In the genomic region with DNA sequence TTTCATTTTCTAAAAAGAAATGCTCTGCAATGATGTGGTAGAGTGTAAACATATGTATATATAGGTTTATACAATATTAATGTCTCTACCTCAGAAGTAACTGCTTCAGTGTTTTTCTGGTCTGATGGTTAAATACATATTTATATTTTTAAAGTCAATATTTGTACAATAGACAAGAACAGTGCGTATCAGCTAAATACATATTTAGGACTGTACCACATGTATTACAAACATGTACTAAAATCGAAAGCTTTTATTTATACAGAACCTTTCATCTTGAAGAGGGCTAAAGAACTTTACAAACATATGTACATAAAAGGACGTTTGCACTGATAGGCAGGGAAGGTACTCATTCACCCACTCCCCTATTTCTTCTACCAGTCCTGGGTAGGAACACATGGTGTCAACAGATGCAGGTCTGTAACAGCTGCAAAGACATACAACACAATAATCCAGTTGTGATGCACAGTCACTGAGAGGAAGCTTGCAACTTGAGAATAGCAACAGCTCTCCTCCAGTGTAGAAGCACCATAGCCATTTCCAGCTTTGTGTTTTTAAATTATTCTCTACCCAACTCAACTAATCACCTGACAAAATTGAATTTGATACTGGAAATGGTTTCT, we compare ENCODE assay signal across 1 cellular context.
TF ChIP-seq lines count a peak whose summit lies in the region.

No MANE protein-coding gene starts in this region.

TF ChIP-seq in HepG2, 621 proteins besides CTCF, POLR2A, EP300 and RAD21 (continued from another document):
- TF ChIP-seq PAXIP1 (CRISPR knock-in tag; conservative IDR thresholded peaks at IDR 0.05) (0 out of 2 replicates have a peak, but pooled peaks have one; percentile 25), TERF1 (CRISPR knock-in tag; IDR thresholded peaks at IDR 0.05) (no peak), YEATS2 (CRISPR knock-in tag; IDR thresholded peaks at IDR 0.05; ENCODE audit: borderline replicate concordance) (no peak), MAFF (IDR thresholded peaks at IDR 0.05; ENCODE audit: low read depth, low read length) (no peak), ZNF121 (CRISPR knock-in tag; IDR thresholded peaks at IDR 0.05) (no peak), RORA (CRISPR knock-in tag; IDR thresholded peaks at IDR 0.05) (no peak), SMARCC2 (IDR thresholded peaks at IDR 0.05) (no peak), FOXA1 (IDR thresholded peaks at IDR 0.05) (peak; percentile 68; the same call in 1 of the 2 replicates), FOXA1 (CRISPR knock-in tag; IDR thresholded peaks at IDR 0.05) (no peak), FOXA3 (CRISPR knock-in tag; IDR thresholded peaks at IDR 0.05) (peak; percentile 31; the same call in 1 of the 2 replicates), GLI4 (CRISPR knock-in tag; IDR thresholded peaks at IDR 0.05; ENCODE audit: borderline replicate concordance) (no peak), GATAD2A (CRISPR knock-in tag; IDR thresholded peaks at IDR 0.05) (0 out of 2 replicates have a peak, but pooled peaks have one; percentile 17), NR1H2 (CRISPR knock-in tag; IDR thresholded peaks at IDR 0.05; ENCODE audit: borderline replicate concordance, low read depth) (no peak), MTA1 (CRISPR knock-in tag; IDR thresholded peaks at IDR 0.05; ENCODE audit: borderline replicate concordance) (no peak), SMAD1 (CRISPR knock-in tag; IDR thresholded peaks at IDR 0.05; ENCODE audit: borderline replicate concordance, low read depth) (no peak)
- TF ChIP-seq, protein P1, sequence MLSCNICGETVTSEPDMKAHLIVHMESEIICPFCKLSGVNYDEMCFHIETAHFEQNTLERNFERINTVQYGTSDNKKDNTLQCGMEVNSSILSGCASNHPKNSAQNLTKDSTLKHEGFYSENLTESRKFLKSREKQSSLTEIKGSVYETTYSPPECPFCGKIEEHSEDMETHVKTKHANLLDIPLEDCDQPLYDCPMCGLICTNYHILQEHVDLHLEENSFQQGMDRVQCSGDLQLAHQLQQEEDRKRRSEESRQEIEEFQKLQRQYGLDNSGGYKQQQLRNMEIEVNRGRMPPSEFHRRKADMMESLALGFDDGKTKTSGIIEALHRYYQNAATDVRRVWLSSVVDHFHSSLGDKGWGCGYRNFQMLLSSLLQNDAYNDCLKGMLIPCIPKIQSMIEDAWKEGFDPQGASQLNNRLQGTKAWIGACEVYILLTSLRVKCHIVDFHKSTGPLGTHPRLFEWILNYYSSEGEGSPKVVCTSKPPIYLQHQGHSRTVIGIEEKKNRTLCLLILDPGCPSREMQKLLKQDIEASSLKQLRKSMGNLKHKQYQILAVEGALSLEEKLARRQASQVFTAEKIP (CRISPR knock-in tag; IDR thresholded peaks at IDR 0.05; ENCODE audit: borderline replicate concordance), result no peak
- TF ChIP-seq, protein P2, sequence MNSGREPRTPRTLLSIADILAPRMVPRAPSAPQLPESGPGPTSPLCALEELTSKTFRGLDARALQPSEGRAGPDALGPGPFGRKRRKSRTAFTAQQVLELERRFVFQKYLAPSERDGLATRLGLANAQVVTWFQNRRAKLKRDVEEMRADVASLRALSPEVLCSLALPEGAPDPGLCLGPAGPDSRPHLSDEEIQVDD (CRISPR knock-in tag; IDR thresholded peaks at IDR 0.05; ENCODE audit: borderline replicate concordance), result no peak
- TF ChIP-seq, protein P3, sequence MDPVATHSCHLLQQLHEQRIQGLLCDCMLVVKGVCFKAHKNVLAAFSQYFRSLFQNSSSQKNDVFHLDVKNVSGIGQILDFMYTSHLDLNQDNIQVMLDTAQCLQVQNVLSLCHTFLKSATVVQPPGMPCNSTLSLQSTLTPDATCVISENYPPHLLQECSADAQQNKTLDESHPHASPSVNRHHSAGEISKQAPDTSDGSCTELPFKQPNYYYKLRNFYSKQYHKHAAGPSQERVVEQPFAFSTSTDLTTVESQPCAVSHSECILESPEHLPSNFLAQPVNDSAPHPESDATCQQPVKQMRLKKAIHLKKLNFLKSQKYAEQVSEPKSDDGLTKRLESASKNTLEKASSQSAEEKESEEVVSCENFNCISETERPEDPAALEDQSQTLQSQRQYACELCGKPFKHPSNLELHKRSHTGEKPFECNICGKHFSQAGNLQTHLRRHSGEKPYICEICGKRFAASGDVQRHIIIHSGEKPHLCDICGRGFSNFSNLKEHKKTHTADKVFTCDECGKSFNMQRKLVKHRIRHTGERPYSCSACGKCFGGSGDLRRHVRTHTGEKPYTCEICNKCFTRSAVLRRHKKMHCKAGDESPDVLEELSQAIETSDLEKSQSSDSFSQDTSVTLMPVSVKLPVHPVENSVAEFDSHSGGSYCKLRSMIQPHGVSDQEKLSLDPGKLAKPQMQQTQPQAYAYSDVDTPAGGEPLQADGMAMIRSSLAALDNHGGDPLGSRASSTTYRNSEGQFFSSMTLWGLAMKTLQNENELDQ (CRISPR knock-in tag; IDR thresholded peaks at IDR 0.05; ENCODE audit: borderline replicate concordance), result no peak
TF ChIP-seq in HepG2: peak in this region for 6.
